ENCODE assay signal across 9 cellular contexts in the genomic region with DNA sequence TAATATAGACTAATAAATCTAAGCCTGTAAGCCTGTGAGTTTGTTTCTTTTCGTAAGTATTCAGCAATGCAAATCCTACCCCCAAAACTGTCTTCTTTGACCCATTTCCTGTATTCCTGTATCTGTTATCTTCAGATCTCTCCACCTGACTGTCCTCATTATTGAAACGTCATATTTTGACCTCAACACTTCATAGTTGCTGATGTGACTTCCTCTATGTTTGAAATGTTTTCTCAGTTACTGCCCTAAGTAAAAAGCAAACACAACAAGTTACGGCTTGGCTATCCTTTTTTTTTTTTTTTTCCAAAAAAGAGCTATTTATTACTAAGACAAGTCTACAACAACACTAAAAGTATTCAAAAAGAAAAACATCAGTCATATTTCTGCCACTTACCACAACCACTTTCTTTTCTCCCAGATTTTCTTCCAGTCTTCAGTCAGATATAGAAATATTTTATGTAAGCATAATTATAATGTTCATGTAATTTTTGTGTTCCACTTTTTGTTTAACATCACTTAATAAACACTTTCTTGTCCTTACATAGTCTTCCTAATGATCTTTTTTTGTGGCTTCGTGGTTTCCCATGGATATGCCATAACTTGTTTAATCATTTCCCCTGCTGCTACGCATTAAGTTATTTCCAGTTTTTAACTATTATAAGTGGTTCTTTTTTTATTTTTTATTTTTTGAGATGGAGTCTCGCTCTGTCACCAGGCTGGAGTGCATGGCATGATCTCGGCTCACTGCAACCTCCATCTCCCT. TPM values are rescaled to one million over a fixed set of nuclear protein-coding genes. Genes with fewer than 3 reads are reported as not detected.
DNase-seq lines count a peak whose midpoint lies in the region; ATAC-seq and TF ChIP-seq lines count a peak whose summit lies in the region.
"Had no signal": no experiment of that assay in that cellular context is flagged by ENCODE, and none has a peak within 500 bp of the region (broad histone marks: within the 10 kb centered on the region; RNA-seq: fewer than 3 reads in every experiment).

No MANE protein-coding gene starts in this region.

- H3K4me3 ChIP-seq in DOHH2 (ENCODE audit: low read length): no peak overlapping the region
- no peak overlapping the region for H3K4me3 ChIP-seq in neuronal stem cell (ENCODE audit: low read length in 2 of 2)
- no peak overlapping the region for H3K4me3 ChIP-seq in mesenchymal stem cell (ENCODE audit: insufficient read depth in 1 of 2, low read depth in 1 of 2, low read length in 2 of 2)

- H2BK120ac ChIP-seq in neuronal stem cell (ENCODE audit: low read depth, low read length) (no peak overlapping the region), mesenchymal stem cell (ENCODE audit: low read depth, low read length) (no peak overlapping the region)

- peaks cover 14% of the 10 kb centered on the region for H3F3A ChIP-seq in DOHH2 (ENCODE audit: control insufficient read depth, insufficient read depth)

- TF ChIP-seq CTCF in DOHH2 (IDR thresholded peaks at IDR 0.05; ENCODE audit: low read depth, low read length, poor library complexity, severe bottlenecking): no peak

- no peaks in the 10 kb centered on the region for H3K79me2 ChIP-seq in DOHH2 (ENCODE audit: control insufficient read depth, low read length)

- H3K36me3 ChIP-seq in DOHH2 (ENCODE audit: control insufficient read depth, low read length) (no peaks in the 10 kb centered on the region), neuronal stem cell (replicated peaks in 1 of 2; ENCODE audit: control insufficient read depth in 2 of 2, insufficient read depth in 2 of 2, low read length in 2 of 2) (no peaks in the 10 kb centered on the region), mesenchymal stem cell (ENCODE audit: control insufficient read depth in 1 of 2, insufficient read depth in 2 of 2, low read depth in 1 of 2, low read length in 2 of 2) (no peaks in the 10 kb centered on the region)

- H3K9me2 ChIP-seq in DOHH2 (replicated peaks; ENCODE audit: control insufficient read depth, low read length): no peaks in the 10 kb centered on the region

- H3K14ac ChIP-seq in neuronal stem cell (ENCODE audit: low read length) (no peak overlapping the region), mesenchymal stem cell (ENCODE audit: low read length in 2 of 2) (no peak overlapping the region)

- H3K18ac ChIP-seq in neuronal stem cell (ENCODE audit: low read length) (no peak overlapping the region), mesenchymal stem cell (ENCODE audit: low read depth in 1 of 2, low read length in 2 of 2) (no peak overlapping the region)

- H3K27me3 ChIP-seq in DOHH2 (ENCODE audit: control insufficient read depth, low read length): peaks cover 35% of the 10 kb centered on the region
- H3K27me3 ChIP-seq in neuronal stem cell (ENCODE audit: control insufficient read depth in 3 of 3, insufficient read depth in 3 of 3, low read depth in 1 of 3, low read length in 3 of 3): no peaks in the 10 kb centered on the region
- H3K27me3 ChIP-seq in mesenchymal stem cell (ENCODE audit: control insufficient read depth in 1 of 2, insufficient read depth in 1 of 2, low read length in 2 of 2): no peaks in the 10 kb centered on the region

- peak; percentile 87 for DNase-seq in central memory CD4-positive, alpha-beta T cell
- DNase-seq in neuronal stem cell (ENCODE audit: low spot score) (no peak), NCI-H2107 treated with DMSO at 0.1 percent for 48 hours (lab: John Stamatoyannopoulos, UW; ENCODE audit: unreplicated experiment) (no peak), dedifferentiated amniotic fluid mesenchymal stem cell (ENCODE audit: extremely low spot score) (no peak), mesenchymal stem cell (no peak)
- DNase-seq: NCI-H226 had no signal

- H3K23ac ChIP-seq in neuronal stem cell (ENCODE audit: low read depth, low read length, poor library complexity) (no peak overlapping the region), mesenchymal stem cell (ENCODE audit: low read length in 2 of 2) (no peak overlapping the region)

- H3K4me2 ChIP-seq in DOHH2 (ENCODE audit: low read length): 0 out of 2 replicates have a peak overlapping the region, but pooled peaks have one; percentile 7
- no peak overlapping the region for H3K4me2 ChIP-seq in neuronal stem cell (ENCODE audit: insufficient read depth, low read length, poor library complexity, severe bottlenecking)
- H3K4me2 ChIP-seq in mesenchymal stem cell (ENCODE audit: low read length, poor library complexity, severe bottlenecking): no peak overlapping the region

- H3K4ac ChIP-seq in neuronal stem cell (ENCODE audit: low read length) (no peak overlapping the region), mesenchymal stem cell (ENCODE audit: low read depth in 1 of 2, low read length in 2 of 2) (no peak overlapping the region)

- H2AFZ ChIP-seq in neuronal stem cell (ENCODE audit: low read length) (no peak overlapping the region), mesenchymal stem cell (ENCODE audit: low read depth, low read length) (no peak overlapping the region)

- H4K91ac ChIP-seq in neuronal stem cell (ENCODE audit: low read depth, low read length, poor library complexity) (no peak overlapping the region), mesenchymal stem cell (ENCODE audit: low read length) (no peak overlapping the region)

- H3K27ac ChIP-seq in DOHH2 (ENCODE audit: low read depth, low read length) (no peak overlapping the region), neuronal stem cell (replicated peaks; ENCODE audit: low read length) (no peak overlapping the region), mesenchymal stem cell (ENCODE audit: low read length, poor library complexity, severe bottlenecking) (no peak overlapping the region)

- ATAC-seq in GM21367 (IDR thresholded peaks at IDR 0.05; ENCODE audit: unreplicated experiment) (peak; percentile 50), HG03520 (IDR thresholded peaks at IDR 0.05; ENCODE audit: unreplicated experiment) (peak; percentile 45)

- H3K9me3 ChIP-seq in DOHH2 (ENCODE audit: control insufficient read depth, insufficient read depth, low read length) (no peaks in the 10 kb centered on the region), neuronal stem cell (replicated peaks in 1 of 2; ENCODE audit: control insufficient read depth in 2 of 2, insufficient read depth in 1 of 2, low read depth in 1 of 2, low read length in 2 of 2) (no peaks in the 10 kb centered on the region), mesenchymal stem cell (ENCODE audit: control insufficient read depth, low read length) (no peaks in the 10 kb centered on the region)

- WGBS in neuronal stem cell (ENCODE audit: extremely low coverage in 2 of 2, insufficient read length in 2 of 2, insufficient replicate concordance in 1 of 2), 2 donors: no CpG with 5 or more reads among the region's 7 CpGs
- 78% methylated on average over 6 of the region's 7 CpGs for WGBS in mesenchymal stem cell

- H3K4me1 ChIP-seq in DOHH2 (ENCODE audit: control insufficient read depth, low read length): peaks cover 34% of the 10 kb centered on the region
- H3K4me1 ChIP-seq in neuronal stem cell (ENCODE audit: control insufficient read depth in 2 of 2, insufficient read depth in 1 of 2, low read depth in 1 of 2, low read length in 2 of 2): peaks cover 6 to 7% of the 10 kb centered on the region in 2 donors
- H3K4me1 ChIP-seq in mesenchymal stem cell (ENCODE audit: control insufficient read depth, insufficient read depth, low read depth, low read length): peaks cover 12% of the 10 kb centered on the region

- H2AK5ac ChIP-seq in neuronal stem cell (ENCODE audit: low read depth, low read length): no peak overlapping the region
- H2AK5ac ChIP-seq in mesenchymal stem cell (ENCODE audit: low read length, severe bottlenecking): no peak overlapping the region

- peaks cover 7% of the 10 kb centered on the region; the same call in 1 of the 2 replicates for H4K20me1 ChIP-seq in DOHH2 (ENCODE audit: control insufficient read depth, insufficient read depth, low read depth, low read length)

- no peak overlapping the region for H2BK15ac ChIP-seq in neuronal stem cell (ENCODE audit: low read length)
- H2BK15ac ChIP-seq in mesenchymal stem cell (ENCODE audit: low read depth, poor library complexity, severe bottlenecking): no peak overlapping the region

- no peak overlapping the region for H2BK5ac ChIP-seq in neuronal stem cell (ENCODE audit: low read length)
- H2BK5ac ChIP-seq in mesenchymal stem cell (ENCODE audit: low read depth, low read length, poor library complexity, severe bottlenecking): no peak overlapping the region

- no peak overlapping the region for H4K8ac ChIP-seq in neuronal stem cell (ENCODE audit: low read depth, low read length)
- no peak overlapping the region for H4K8ac ChIP-seq in mesenchymal stem cell (ENCODE audit: low read length)

- H2BK12ac ChIP-seq in neuronal stem cell (ENCODE audit: low read length) (no peak overlapping the region), mesenchymal stem cell (ENCODE audit: low read length in 2 of 2) (no peak overlapping the region)

- H3K79me1 ChIP-seq in neuronal stem cell (ENCODE audit: low read depth, low read length) (no peaks in the 10 kb centered on the region), mesenchymal stem cell (replicated peaks; ENCODE audit: low read length, poor library complexity, severe bottlenecking) (no peaks in the 10 kb centered on the region)

- H3K9ac ChIP-seq in neuronal stem cell (ENCODE audit: low read depth, low read length, poor library complexity): no peak overlapping the region
- H3K9ac ChIP-seq in mesenchymal stem cell (ENCODE audit: low read length): no peak overlapping the region

RNA-seq across cellular contexts. Expression of gene EML4, which starts 44.9 kb away (rescaled TPM):
- 45.6 TPM for polyA plus RNA-seq in neuronal stem cell (2013, experiment 1 of 2)
- 46.5 TPM for polyA plus RNA-seq in neuronal stem cell (2013, experiment 2 of 2)
- polyA plus RNA-seq in mesenchymal stem cell (2013, experiment 1 of 2): 24.9 TPM
- polyA plus RNA-seq in mesenchymal stem cell (2013, experiment 2 of 2): 24.4 TPM
